8 cellular contexts compared by ENCODE assay signal in the genomic region with DNA sequence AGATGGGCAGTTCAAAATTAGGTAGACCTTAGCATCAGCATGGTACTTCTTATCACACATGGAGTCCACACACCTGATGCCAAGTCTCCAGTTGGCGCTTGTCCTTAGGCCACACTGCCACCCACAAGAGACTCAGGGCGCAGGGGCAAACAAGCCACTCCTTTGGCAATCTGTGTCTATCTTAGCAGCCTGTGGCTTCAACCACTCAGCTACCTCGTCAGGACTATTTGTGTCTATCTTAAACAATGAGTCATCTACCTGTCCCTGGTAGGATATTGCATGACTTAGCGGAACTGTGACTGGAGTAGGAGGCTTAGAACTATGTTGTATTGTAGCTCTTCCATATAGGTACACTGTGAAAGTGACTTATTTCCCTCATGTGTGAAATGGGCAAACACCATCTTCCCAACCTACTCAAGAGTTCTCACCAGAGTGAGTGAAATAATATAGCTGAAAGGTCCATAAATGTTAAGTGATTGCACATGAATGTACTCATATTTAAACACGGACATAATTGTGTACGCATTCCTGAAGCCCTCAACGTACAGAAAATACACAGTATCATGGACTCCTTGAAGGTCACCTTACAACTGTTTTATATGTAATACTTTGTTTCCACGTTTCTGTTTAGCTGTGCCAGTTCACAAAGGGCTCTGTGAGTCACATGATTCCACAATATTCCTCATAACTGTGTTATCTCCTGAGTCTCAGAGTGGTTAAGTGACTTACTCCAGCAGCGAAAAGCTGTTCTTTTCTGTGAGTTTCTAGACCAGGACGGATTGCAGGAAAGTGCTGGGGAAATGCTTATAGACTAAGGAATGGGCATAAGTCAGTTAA. TPM values are rescaled to one million over a fixed set of nuclear protein-coding genes. Genes with fewer than 3 reads are reported as not detected.
DNase-seq lines count a peak whose midpoint lies in the region; ATAC-seq lines count a peak whose summit lies in the region.

No MANE protein-coding gene starts in this region.

- CTCF ChIA-PET in naive thymus-derived CD4-positive, alpha-beta T cell (lab: Charles Lee): interaction anchor here (0.7 to 1.8 kb wide), 4 partner anchors 9 to 25 kb away, joined by 3 to 5 read pairs (median 4); no protein-coding TSS in a partner anchor

- H3K4me3 Mint-ChIP-seq in naive thymus-derived CD4-positive, alpha-beta T cell: peak overlapping the region; percentile 87 to 99 (median 95)

- H3K36me3 ChIP-seq in SJCRH30: peaks cover 42% of the 10 kb centered on the region
- H3K36me3 ChIP-seq in effector memory CD4-positive, alpha-beta T cell (ENCODE audit: control insufficient read depth, insufficient read depth, low read length): peaks cover 27% of the 10 kb centered on the region
- peaks cover 8 to 41% (median 23%) of the 10 kb centered on the region in 3 experiments for H3K36me3 ChIP-seq in naive thymus-derived CD4-positive, alpha-beta T cell (ENCODE audit: control insufficient read depth in 2 of 3, insufficient read depth in 3 of 3, low read length in 3 of 3)

- DNase-seq in NOMO-1 treated with DMSO at 0.1 percent for 48 hours (lab: John Stamatoyannopoulos, UW; ENCODE audit: unreplicated experiment) (peak; percentile 44), NOMO-1 treated with dmso at 0.1 percent for 144 hours (lab: John Stamatoyannopoulos, UW; ENCODE audit: unreplicated experiment) (no peak), SJCRH30 (no peak), SK-N-DZ (ENCODE audit: low spot score) (no peak), DMS79 treated with DMSO at 0.1 percent for 48 hours (lab: John Stamatoyannopoulos, UW) (no peak)
- DNase-seq in effector memory CD4-positive, alpha-beta T cell: no peak
- DNase-seq in naive thymus-derived CD4-positive, alpha-beta T cell: peak in 1 of 9 donors; percentile 31

- intact Hi-C loops in naive thymus-derived CD4-positive, alpha-beta T cell (cut with micrococcal nuclease): loop anchor here in 1 of 2 donors (1.0 to 5.0 kb wide), 2 partner anchors 59 to 840 kb away; partner anchors contain the start of gene ZNF165

- peak overlapping the region; percentile 83 for H3K27ac ChIP-seq in SJCRH30
- peak overlapping the region; percentile 76 for H3K27ac ChIP-seq in effector memory CD4-positive, alpha-beta T cell (ENCODE audit: insufficient read depth, low read length, poor library complexity, severe bottlenecking)
- H3K27ac ChIP-seq in naive thymus-derived CD4-positive, alpha-beta T cell (ENCODE audit: low read depth, low read length): peak overlapping the region; percentile 86

- no peak for ATAC-seq in naive thymus-derived CD4-positive, alpha-beta T cell
- no peak for ATAC-seq in HG03108 (IDR thresholded peaks at IDR 0.05; ENCODE audit: unreplicated experiment)

- H3K9me3 ChIP-seq in SJCRH30 (replicated peaks): no peaks in the 10 kb centered on the region
- no peaks in the 10 kb centered on the region for H3K9me3 ChIP-seq in effector memory CD4-positive, alpha-beta T cell (ENCODE audit: control insufficient read depth, low read length)
- no peaks in the 10 kb centered on the region for H3K9me3 ChIP-seq in naive thymus-derived CD4-positive, alpha-beta T cell (ENCODE audit: control insufficient read depth in 2 of 3, low read length in 3 of 3)

- H3K4me1 Mint-ChIP-seq in naive thymus-derived CD4-positive, alpha-beta T cell: peaks cover 33 to 56% (median 45%) of the 10 kb centered on the region in 7 donors

- peak overlapping the region; percentile 85 to 96 (median 89) for H3K27ac Mint-ChIP-seq in naive thymus-derived CD4-positive, alpha-beta T cell

- no peaks in the 10 kb centered on the region; the same call in 1 of the 2 replicates for H3K4me1 ChIP-seq in SJCRH30
- H3K4me1 ChIP-seq in effector memory CD4-positive, alpha-beta T cell (ENCODE audit: control insufficient read depth, insufficient read depth, low read length, poor library complexity, severe bottlenecking): peaks cover 13% of the 10 kb centered on the region
- H3K4me1 ChIP-seq in naive thymus-derived CD4-positive, alpha-beta T cell (ENCODE audit: control insufficient read depth in 2 of 2, insufficient read depth in 2 of 2, low read length in 2 of 2): peaks cover 20 to 34% of the 10 kb centered on the region in 2 donors

- peak overlapping the region; percentile 86 for H3K4me3 ChIP-seq in SJCRH30
- peak overlapping the region; percentile 82 for H3K4me3 ChIP-seq in effector memory CD4-positive, alpha-beta T cell (ENCODE audit: insufficient read depth, low read depth, low read length, poor library complexity, severe bottlenecking)
- peak overlapping the region; percentile 87 for H3K4me3 ChIP-seq in naive thymus-derived CD4-positive, alpha-beta T cell (ENCODE audit: low read length)

- POLR2A ChIA-PET in naive thymus-derived CD4-positive, alpha-beta T cell (lab: Charles Lee): interaction anchor here (0.6 to 4.6 kb wide), 20 partner anchors 9 to 1115 kb away, joined by 3 to 125 read pairs (median 10); a partner anchor contains a TSS

- peaks cover 4 to 38% (median 25%) of the 10 kb centered on the region in 5 donors for H3K36me3 Mint-ChIP-seq in naive thymus-derived CD4-positive, alpha-beta T cell

- no peaks in the 10 kb centered on the region for H3K27me3 Mint-ChIP-seq in naive thymus-derived CD4-positive, alpha-beta T cell

- H3K9me3 Mint-ChIP-seq in naive thymus-derived CD4-positive, alpha-beta T cell: no peaks in the 10 kb centered on the region

- H3K27me3 ChIP-seq in SJCRH30: no peaks in the 10 kb centered on the region
- no peaks in the 10 kb centered on the region for H3K27me3 ChIP-seq in effector memory CD4-positive, alpha-beta T cell (replicated peaks; ENCODE audit: control insufficient read depth, insufficient read depth, low read length, poor library complexity, severe bottlenecking)
- no peaks in the 10 kb centered on the region for H3K27me3 ChIP-seq in naive thymus-derived CD4-positive, alpha-beta T cell (ENCODE audit: control insufficient read depth in 2 of 2, insufficient read depth in 2 of 2, low read length in 2 of 2)

RNA-seq across cellular contexts. Expression of gene TRIM27, which starts 1.6 kb away (rescaled TPM):
- 48.2 and 52.8 TPM in 2 replicates for total RNA-seq in SJCRH30 (2014; rRNA removed; shearing (Covaris generic))
- total RNA-seq in naive thymus-derived CD4-positive, alpha-beta T cell: 10 to 100 TPM; 22.9 to 93.9 (median 67.5) TPM
- polyA plus RNA-seq in naive thymus-derived CD4-positive, alpha-beta T cell: 10 to 100 TPM; 53.0 to 82.2 TPM
- polyA plus RNA-seq in SK-N-DZ (2014; cell fraction: cytosol; rRNA removed): 74.0 and 84.2 TPM in 2 replicates
- polyA plus RNA-seq in SK-N-DZ (2014; cell fraction: nucleus; rRNA removed): 121 and 154 TPM in 2 replicates
